Comparison of ENCODE assay signal across 11 cellular contexts in genomic region chr9:98536542-98537173, GRCh38.
DNase-seq lines count a peak whose midpoint lies in the region; ATAC-seq and TF ChIP-seq lines count a peak whose summit lies in the region.
"Had no signal": no experiment of that assay in that cellular context is flagged by ENCODE, and none has a peak within 500 bp of the region (broad histone marks: within the 10 kb centered on the region; RNA-seq: fewer than 3 reads in every experiment).

No MANE protein-coding gene starts in this region.

- no peak overlapping the region for H3K4me3 Mint-ChIP-seq in activated naive CD8-positive, alpha-beta T cell treated with anti-CD3 and anti-CD28 coated beads, Interleukin-2, amount 50 U/mL, for 24 hours
- H3K4me3 Mint-ChIP-seq: dendritic cell treated with granulocyte-macrophage colony-stimulating factor and Interleukin-4, amounts not matched to agents 40 ng/mL and 50 ng/mL, for 4 days; naive thymus-derived CD8-positive, alpha-beta T cell had no signal

- H3K27ac ChIP-seq in Karpas-422 (ENCODE audit: low read length) (no peak overlapping the region), osteoblast (ENCODE audit: low read depth, low read length) (no peak overlapping the region), gastroesophageal sphincter (no peak overlapping the region)
- H3K27ac ChIP-seq: SK-N-MC had no signal

- 55 to 88% methylated on average over 6 to 10 of the region's 12 CpGs for WGBS in gastroesophageal sphincter (ENCODE audit: low coverage in 1 of 2), 2 donors

- H3K27me3 ChIP-seq in Karpas-422 (ENCODE audit: low read length) (no peaks in the 10 kb centered on the region), osteoblast (ENCODE audit: insufficient read depth, low read length) (peaks cover 3% of the 10 kb centered on the region), gastroesophageal sphincter (peaks cover 16% of the 10 kb centered on the region)

- H3K4me1 ChIP-seq in Karpas-422 (ENCODE audit: low read length) (no peaks in the 10 kb centered on the region), osteoblast (ENCODE audit: insufficient read depth, low read length) (no peaks in the 10 kb centered on the region), gastroesophageal sphincter (no peaks in the 10 kb centered on the region)

- peak; percentile 48 for ATAC-seq in activated naive CD8-positive, alpha-beta T cell treated with anti-CD3 and anti-CD28 coated beads, Interleukin-2, amount 50 U/mL, for 24 hours
- ATAC-seq in gastroesophageal sphincter (no peak), HG03139 (IDR thresholded peaks at IDR 0.05; ENCODE audit: unreplicated experiment) (no peak)
- ATAC-seq: naive thymus-derived CD8-positive, alpha-beta T cell had no signal

- TF ChIP-seq CTCF in osteoblast (IDR thresholded peaks at IDR 0.05; ENCODE audit: extremely low read depth, low read depth, low read length) (peak; percentile 19), gastroesophageal sphincter (IDR thresholded peaks at IDR 0.05) (no peak)

- H3K27me3 Mint-ChIP-seq in activated naive CD8-positive, alpha-beta T cell treated with anti-CD3 and anti-CD28 coated beads, Interleukin-2, amount 50 U/mL, for 24 hours: peaks cover 8% of the 10 kb centered on the region

- no peaks in the 10 kb centered on the region for H4K20me1 ChIP-seq in Karpas-422 (ENCODE audit: insufficient read depth, low read depth, low read length)
- H4K20me1 ChIP-seq in osteoblast (ENCODE audit: insufficient read depth, low read length): no peaks in the 10 kb centered on the region

- no peak overlapping the region for H2AFZ ChIP-seq in Karpas-422 (ENCODE audit: low read length)
- H2AFZ ChIP-seq in osteoblast (ENCODE audit: low read length): no peak overlapping the region

- H3K36me3 ChIP-seq in Karpas-422 (ENCODE audit: insufficient read depth, low read length) (no peaks in the 10 kb centered on the region), osteoblast (ENCODE audit: insufficient read depth, low read length) (no peaks in the 10 kb centered on the region), gastroesophageal sphincter (no peaks in the 10 kb centered on the region)

- no peaks in the 10 kb centered on the region for H3K4me1 Mint-ChIP-seq in activated naive CD8-positive, alpha-beta T cell treated with anti-CD3 and anti-CD28 coated beads, Interleukin-2, amount 50 U/mL, for 24 hours
- H3K4me1 Mint-ChIP-seq: naive thymus-derived CD8-positive, alpha-beta T cell had no signal

- H3K79me2 ChIP-seq in Karpas-422 (ENCODE audit: low read length) (no peaks in the 10 kb centered on the region), osteoblast (ENCODE audit: insufficient read depth, low read length) (no peaks in the 10 kb centered on the region)

- TF ChIP-seq EP300 in gastroesophageal sphincter (IDR thresholded peaks at IDR 0.05): no peak

- H3K9me2 ChIP-seq in Karpas-422 (replicated peaks; ENCODE audit: insufficient read depth, low read length): no peaks in the 10 kb centered on the region

- H3K27ac Mint-ChIP-seq in activated naive CD8-positive, alpha-beta T cell treated with anti-CD3 and anti-CD28 coated beads, Interleukin-2, amount 50 U/mL, for 24 hours: no peak overlapping the region
- H3K27ac Mint-ChIP-seq: dendritic cell treated with granulocyte-macrophage colony-stimulating factor and Interleukin-4, amounts not matched to agents 40 ng/mL and 50 ng/mL, for 4 days; naive thymus-derived CD8-positive, alpha-beta T cell had no signal

- TF ChIP-seq POLR2A in gastroesophageal sphincter (IDR thresholded peaks at IDR 0.05): no peak

- H3K9ac ChIP-seq in Karpas-422 (ENCODE audit: low read length): no peak overlapping the region

- H3K4me2 ChIP-seq in Karpas-422 (ENCODE audit: low read depth, low read length, poor library complexity, severe bottlenecking) (no peak overlapping the region), osteoblast (ENCODE audit: insufficient read depth, low read length) (no peak overlapping the region)

- DNase-seq in DMS 273 (lab: John Stamatoyannopoulos, UW; ENCODE audit: unreplicated experiment) (peak; percentile 42), DMS 273 treated with DMSO at 0.1 percent for 48 hours (lab: John Stamatoyannopoulos, UW) (no peak), Karpas-422 (peak; percentile 84), osteoblast (ENCODE audit: insufficient read length, low spot score, missing footprints) (no peak), DMS114 treated with DMSO at 0.1 percent for 48 hours (lab: John Stamatoyannopoulos, UW; ENCODE audit: unreplicated experiment) (no peak)
- peak; percentile 56 for DNase-seq in activated naive CD8-positive, alpha-beta T cell treated with anti-CD3 and anti-CD28 coated beads, Interleukin-2, amount 50 U/mL, for 24 hours
- DNase-seq: naive thymus-derived CD8-positive, alpha-beta T cell had no signal

- H3K9me3 Mint-ChIP-seq in activated naive CD8-positive, alpha-beta T cell treated with anti-CD3 and anti-CD28 coated beads, Interleukin-2, amount 50 U/mL, for 24 hours: no peaks in the 10 kb centered on the region
- H3K9me3 Mint-ChIP-seq: dendritic cell treated with granulocyte-macrophage colony-stimulating factor and Interleukin-4, amounts not matched to agents 40 ng/mL and 50 ng/mL, for 4 days; naive thymus-derived CD8-positive, alpha-beta T cell had no signal

- H3K9me3 ChIP-seq in Karpas-422 (ENCODE audit: low read length) (no peaks in the 10 kb centered on the region), osteoblast (ENCODE audit: low read depth, low read length) (no peaks in the 10 kb centered on the region), gastroesophageal sphincter (no peaks in the 10 kb centered on the region)

- H3K36me3 Mint-ChIP-seq in activated naive CD8-positive, alpha-beta T cell treated with anti-CD3 and anti-CD28 coated beads, Interleukin-2, amount 50 U/mL, for 24 hours (ENCODE audit: low read depth): no peaks in the 10 kb centered on the region
- H3K36me3 Mint-ChIP-seq: naive thymus-derived CD8-positive, alpha-beta T cell had no signal

- H3K4me3 ChIP-seq in Karpas-422 (ENCODE audit: low read length) (no peak overlapping the region), osteoblast (ENCODE audit: insufficient read depth, low read length) (no peak overlapping the region), gastroesophageal sphincter (no peak overlapping the region)
- H3K4me3 ChIP-seq: SK-N-MC had no signal

Comparison
In these comparisons a context has a peak if more than half of its experiments do, and no peak if none do; other contexts are left out.
1. DNase-seq: peak in DMS 273 (single experiment), Karpas-422 (single experiment) and activated naive CD8-positive, alpha-beta T cell treated with anti-CD3 and anti-CD28 coated beads, Interleukin-2, amount 50 U/mL, for 24 hours (single experiment); none in DMS 273 treated with DMSO at 0.1 percent for 48 hours (single experiment), osteoblast (single experiment) and DMS114 treated with DMSO at 0.1 percent for 48 hours (single experiment).